Comparison of ENCODE assay signal across 33 cellular contexts in the genomic region with DNA sequence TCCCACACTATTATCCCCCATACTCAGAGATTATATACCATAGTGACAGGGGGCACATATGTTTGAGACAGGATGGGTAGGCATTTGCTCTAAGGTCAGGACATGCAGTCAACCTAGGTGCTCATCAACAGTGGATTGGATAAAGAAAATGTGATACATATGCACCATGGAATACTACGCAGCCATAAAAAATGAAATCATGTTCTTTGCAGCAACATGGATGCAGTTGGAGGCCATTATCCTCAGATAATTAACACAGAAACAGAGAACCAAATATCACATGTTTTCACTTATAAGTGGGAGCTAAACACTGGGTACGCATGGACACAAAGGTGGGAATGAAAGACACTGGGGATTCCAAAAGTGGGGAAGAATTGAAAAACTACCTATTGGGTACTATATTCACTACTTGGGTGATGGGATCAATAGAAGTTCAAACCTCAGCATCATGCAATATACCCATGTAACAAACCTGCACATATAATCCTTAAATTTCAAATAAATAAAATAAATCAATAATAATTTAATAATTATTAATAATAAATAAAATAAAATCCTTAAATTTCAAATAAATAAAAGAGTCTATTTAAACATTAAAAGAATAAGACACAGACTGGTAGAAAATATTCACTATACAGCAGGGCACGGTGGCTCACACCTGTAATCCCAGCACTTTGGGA.
"Had no signal": no experiment of that assay in that cellular context is flagged by ENCODE, and none has a peak within 500 bp of the region (broad histone marks: within the 10 kb centered on the region; RNA-seq: fewer than 3 reads in every experiment).

No MANE protein-coding gene starts in this region.

- H3K9me3 ChIP-seq: gastrocnemius medialis had no signal

- H3K27me3 Mint-ChIP-seq: activated naive CD8-positive, alpha-beta T cell; dendritic cell treated with granulocyte-macrophage colony-stimulating factor and Interleukin-4, amounts not matched to agents 40 ng/mL and 50 ng/mL, for 4 days; T-helper 17 cell had no signal

- ATAC-seq: activated T-cell treated with anti-CD3 and anti-CD28 coated beads, Interleukin-2, amount 50 U/mL, for 72 hours; esophagus mucosa; gastrocnemius medialis; heart left ventricle; T-helper 17 cell had no signal

- H3K4me3 Mint-ChIP-seq: activated CD4-positive, alpha-beta memory T cell treated with anti-CD3 and anti-CD28 coated beads, Interleukin-2, amount 10 ng/mL, durations not matched to agents 7 days and 5 days; activated CD4-positive, alpha-beta T cell treated with anti-CD3 and anti-CD28 coated beads, Interleukin-2, amount 10 ng/mL, durations not matched to agents 7 days and 5 days; activated naive CD8-positive, alpha-beta T cell; activated T-cell treated with anti-CD3 and anti-CD28 coated beads, Interleukin-2, amount 50 U/mL, for 24 hours; activated T-cell treated with anti-CD3 and anti-CD28 coated beads, Interleukin-2, amount 50 U/mL, for 72 hours; central memory CD8-positive, alpha-beta T cell; dendritic cell treated with granulocyte-macrophage colony-stimulating factor and Interleukin-4, amounts not matched to agents 40 ng/mL and 50 ng/mL, for 4 days; endodermal cell; T-helper 17 cell; T-helper 2 cell treated with Interferon-gamma antibody and Interleukin-4, amounts not matched to agents 5 μg/mL and 100 μg/mL, for 36 hours had no signal

- H3K36me3 ChIP-seq: brain microvascular endothelial cell, gastrocnemius medialis, heart left ventricle had no signal

- H3K4me1 ChIP-seq: gastrocnemius medialis, heart left ventricle had no signal

- H3K27me3 ChIP-seq: brain microvascular endothelial cell, dorsolateral prefrontal cortex, gastrocnemius medialis, heart left ventricle had no signal

- DNase-seq: activated CD4-positive, alpha-beta memory T cell treated with anti-CD3 and anti-CD28 coated beads, Interleukin-2, amount 10 ng/mL, durations not matched to agents 7 days and 5 days; activated CD4-positive, alpha-beta T cell treated with anti-CD3 and anti-CD28 coated beads for 1 hour; activated CD4-positive, alpha-beta T cell treated with anti-CD3 and anti-CD28 coated beads for 4 hours; activated CD4-positive, alpha-beta T cell treated with anti-CD3 and anti-CD28 coated beads, Interleukin-2, amount 10 ng/mL, durations not matched to agents 7 days and 5 days; activated CD4-positive, alpha-beta T cell treated with anti-CD3 and anti-CD28 coated beads, Interleukin-2, amount 50 U/mL, for 4 hours; activated CD8-positive, alpha-beta memory T cell treated with anti-CD3 and anti-CD28 coated beads, Interleukin-2, amount 50 U/mL, for 48 hours; activated gamma-delta T cell; activated naive CD4-positive, alpha-beta T cell; activated naive CD4-positive, alpha-beta T cell treated with anti-CD3 and anti-CD28 coated beads, Interleukin-2, amount 50 U/mL, for 16 hours; activated T-cell treated with anti-CD3 and anti-CD28 coated beads for 4 hours; activated T-cell treated with anti-CD3 and anti-CD28 coated beads, Interleukin-2, amount 50 U/mL, for 24 hours; activated T-cell treated with anti-CD3 and anti-CD28 coated beads, Interleukin-2, amount 50 U/mL, for 72 hours; amniotic stem cell; anterior cingulate cortex; brain microvascular endothelial cell; dorsolateral prefrontal cortex; effector memory CD4-positive, alpha-beta T cell; endodermal cell; foreskin fibroblast; gastrocnemius medialis; glutamatergic neuron; heart left ventricle; T-helper 1 cell; T-helper 17 cell; T1000 had no signal

- H3K27ac Mint-ChIP-seq: activated CD4-positive, alpha-beta memory T cell treated with anti-CD3 and anti-CD28 coated beads, Interleukin-2, amount 10 ng/mL, durations not matched to agents 7 days and 5 days; activated CD4-positive, alpha-beta T cell treated with anti-CD3 and anti-CD28 coated beads, Interleukin-2, amount 10 ng/mL, durations not matched to agents 7 days and 5 days; activated naive CD8-positive, alpha-beta T cell; activated T-cell treated with anti-CD3 and anti-CD28 coated beads, Interleukin-2, amount 50 U/mL, for 24 hours; activated T-cell treated with anti-CD3 and anti-CD28 coated beads, Interleukin-2, amount 50 U/mL, for 72 hours; dendritic cell treated with granulocyte-macrophage colony-stimulating factor and Interleukin-4, amounts not matched to agents 40 ng/mL and 50 ng/mL, for 4 days; endodermal cell; T-helper 17 cell; T-helper 2 cell treated with Interferon-gamma antibody and Interleukin-4, amounts not matched to agents 5 μg/mL and 100 μg/mL, for 36 hours had no signal

- H3K4me1 Mint-ChIP-seq: activated CD4-positive, alpha-beta memory T cell treated with anti-CD3 and anti-CD28 coated beads, Interleukin-2, amount 10 ng/mL, durations not matched to agents 7 days and 5 days; activated CD4-positive, alpha-beta T cell treated with anti-CD3 and anti-CD28 coated beads, Interleukin-2, amount 10 ng/mL, durations not matched to agents 7 days and 5 days; central memory CD8-positive, alpha-beta T cell had no signal

- H3K36me3 Mint-ChIP-seq: activated naive CD8-positive, alpha-beta T cell had no signal

- H3K4me3 ChIP-seq: coronary artery, dorsolateral prefrontal cortex, gastrocnemius medialis, heart left ventricle had no signal

- H3K27ac ChIP-seq: brain microvascular endothelial cell, coronary artery, dorsolateral prefrontal cortex, gastrocnemius medialis, heart left ventricle had no signal

- FAIRE-seq: astrocyte, bronchial epithelial cell had no signal
